In genomic region chr16:54165174-54165911, GRCh38 we compare ENCODE assay signal across 1 cellular context.
TF ChIP-seq lines count a peak whose summit lies in the region.

No MANE protein-coding gene starts in this region.

TF ChIP-seq in HepG2, 621 proteins besides CTCF, POLR2A, EP300 and RAD21 (continued from another document and continues in another):
- TF ChIP-seq ZBTB25 (CRISPR knock-in tag; IDR thresholded peaks at IDR 0.05) (peak; percentile 78), FOSL2 (CRISPR knock-in tag; IDR thresholded peaks at IDR 0.05) (peak; percentile 89), ZNF580 (CRISPR knock-in tag; IDR thresholded peaks at IDR 0.05; ENCODE audit: borderline replicate concordance, low read depth) (no peak; the same call in 1 of the 2 replicates), PCBP1 (IDR thresholded peaks at IDR 0.05; ENCODE audit: borderline replicate concordance, low read depth, low read length) (no peak), MAZ (IDR thresholded peaks at IDR 0.05; ENCODE audit: borderline replicate concordance, low read depth, low read length) (peak; percentile 89), MAZ (CRISPR knock-in tag; IDR thresholded peaks at IDR 0.05; ENCODE audit: low read depth) (peak; percentile 81; the same call in 1 of the 2 replicates), ZBTB7B (CRISPR knock-in tag; IDR thresholded peaks at IDR 0.05) (peak; percentile 70; the same call in 1 of the 2 replicates), KLF11 (CRISPR knock-in tag; IDR thresholded peaks at IDR 0.05) (peak; percentile 53; the same call in 1 of the 2 replicates), SKIL (CRISPR knock-in tag; IDR thresholded peaks at IDR 0.05; ENCODE audit: borderline replicate concordance) (peak; percentile 85; the same call in 1 of the 2 replicates), ZFP36L2 (CRISPR knock-in tag; IDR thresholded peaks at IDR 0.05) (0 out of 2 replicates have a peak, but pooled peaks have one; percentile 28), ZNF770 (CRISPR knock-in tag; IDR thresholded peaks at IDR 0.05) (peak; percentile 82), ZNF619 (CRISPR knock-in tag; IDR thresholded peaks at IDR 0.05) (no peak; the same call in 1 of the 2 replicates), ZMYM3 (CRISPR knock-in tag; IDR thresholded peaks at IDR 0.05) (peak; percentile 91), ZNF280D (CRISPR knock-in tag; IDR thresholded peaks at IDR 0.05) (peak; percentile 95; the same call in 1 of the 2 replicates), RERE (CRISPR knock-in tag; IDR thresholded peaks at IDR 0.05; ENCODE audit: low read depth) (peak; percentile 86), MAFK (conservative IDR thresholded peaks at IDR 0.05 in 1 of 2, IDR thresholded peaks at IDR 0.05 in 1 of 2; ENCODE audit: low read length in 2 of 2) (0 out of 4 replicates have a peak, but pooled peaks of 1 of the 2 experiments have one; percentile 3), KAT2B (IDR thresholded peaks at IDR 0.05; ENCODE audit: borderline replicate concordance, low read depth, low read length) (no peak), TFAP4 (IDR thresholded peaks at IDR 0.05; ENCODE audit: borderline replicate concordance, low read depth) (peak; percentile 88; the same call in 1 of the 2 replicates), ELF3 (CRISPR knock-in tag; IDR thresholded peaks at IDR 0.05) (peak; percentile 78), AHR (CRISPR knock-in tag; IDR thresholded peaks at IDR 0.05) (peak; percentile 36; the same call in 1 of the 2 replicates), ZNF710 (CRISPR knock-in tag; IDR thresholded peaks at IDR 0.05; ENCODE audit: borderline replicate concordance) (peak; percentile 98), RXRA (CRISPR knock-in tag; IDR thresholded peaks at IDR 0.05) (peak; percentile 97), AGO2 (optimal IDR thresholded peaks at IDR 0.05; ENCODE audit: low read depth, low read length) (no peak), ZNF496 (CRISPR knock-in tag; IDR thresholded peaks at IDR 0.05; ENCODE audit: insufficient replicate concordance) (no peak), SP5 (CRISPR knock-in tag; IDR thresholded peaks at IDR 0.05; ENCODE audit: borderline replicate concordance, low read depth) (peak; percentile 82), FOXC1 (CRISPR knock-in tag; IDR thresholded peaks at IDR 0.05; ENCODE audit: borderline replicate concordance) (peak; percentile 63; the same call in 1 of the 2 replicates), ZBTB34 (CRISPR knock-in tag; IDR thresholded peaks at IDR 0.05) (peak; percentile 53; the same call in 1 of the 2 replicates), ZNF20 (CRISPR knock-in tag; IDR thresholded peaks at IDR 0.05) (no peak), FOXO4 (CRISPR knock-in tag; conservative IDR thresholded peaks at IDR 0.05) (no peak), NFKB2 (CRISPR knock-in tag; IDR thresholded peaks at IDR 0.05; ENCODE audit: borderline replicate concordance) (peak; percentile 75; the same call in 1 of the 2 replicates), CBX5 (CRISPR knock-in tag; IDR thresholded peaks at IDR 0.05; ENCODE audit: borderline replicate concordance) (peak; percentile 97; the same call in 1 of the 2 replicates), TBX2 (CRISPR knock-in tag; IDR thresholded peaks at IDR 0.05; ENCODE audit: borderline replicate concordance) (peak; percentile 93), SMARCE1 (IDR thresholded peaks at IDR 0.05; ENCODE audit: borderline replicate concordance) (no peak), IKZF4 (CRISPR knock-in tag; IDR thresholded peaks at IDR 0.05; ENCODE audit: borderline replicate concordance, low read depth, not compliant biosample characterization) (peak; percentile 55), NFIC (IDR thresholded peaks at IDR 0.05; ENCODE audit: low read length) (peak; percentile 77), RCOR2 (CRISPR knock-in tag; IDR thresholded peaks at IDR 0.05) (peak; percentile 94), NFKBIZ (CRISPR knock-in tag; IDR thresholded peaks at IDR 0.05) (peak; percentile 90; the same call in 1 of the 2 replicates), GZF1 (CRISPR knock-in tag; IDR thresholded peaks at IDR 0.05) (peak; percentile 85; the same call in 1 of the 2 replicates)
